Comparison of ENCODE assay signal across 31 cellular contexts in genomic region chr17:19359856-19360255, GRCh38. TPM values are rescaled to one million over a fixed set of nuclear protein-coding genes. Genes with fewer than 3 reads are reported as not detected.
"Had no signal": no experiment of that assay in that cellular context is flagged by ENCODE, and none has a peak within 500 bp of the region (broad histone marks: within the 10 kb centered on the region; RNA-seq: fewer than 3 reads in every experiment).

No MANE protein-coding gene starts in this region.

- FAIRE-seq: colon, endometrium, frontal cortex, small intestine had no signal

- H3K4me3 Mint-ChIP-seq: natural killer cell treated with Interleukin-12 subunit alpha and Interleukin-12 subunit beta and Interleukin-15 and Interleukin-18, amount 100 ng/mL, for 72 hours; stimulated activated effector memory CD8-positive, alpha-beta T cell treated with anti-CD3 and anti-CD28 coated beads, Interleukin-12 subunit alpha, Interleukin-12 subunit beta, amount 100 ng/mL, for 72 hours had no signal

- H3K27me3 ChIP-seq: dorsolateral prefrontal cortex, neural progenitor cell, stomach, thyroid gland, vagina had no signal

- ATAC-seq: left colon; left ventricle myocardium superior; lower lobe of right lung; natural killer cell treated with Interleukin-12 subunit alpha and Interleukin-12 subunit beta and Interleukin-15 and Interleukin-18, amount 100 ng/mL, for 72 hours; right cardiac atrium; stimulated activated effector memory CD8-positive, alpha-beta T cell treated with anti-CD3 and anti-CD28 coated beads, Interleukin-12 subunit alpha, Interleukin-12 subunit beta, amount 100 ng/mL, for 72 hours had no signal

- H3K4me2 ChIP-seq: neural progenitor cell had no signal

- H3K27ac Mint-ChIP-seq: immature natural killer cell; natural killer cell treated with Interleukin-12 subunit alpha and Interleukin-12 subunit beta and Interleukin-15 and Interleukin-18, amount 100 ng/mL, for 72 hours; neural progenitor cell had no signal

- H3K27ac ChIP-seq: dorsolateral prefrontal cortex, lower lobe of right lung, neural progenitor cell, parathyroid adenoma, prostate gland, stomach, thyroid gland, vagina had no signal

- H2AFZ ChIP-seq: neural progenitor cell, parathyroid adenoma had no signal

- H3K4me3 ChIP-seq: dorsolateral prefrontal cortex, lower lobe of right lung, neural progenitor cell, prostate gland, stomach, thyroid gland, vagina had no signal

- H3K9me3 ChIP-seq: lower lobe of right lung, prostate gland, stomach, thyroid gland, vagina had no signal

- DNase-seq: cerebellar nuclear complex; effector CD4-positive, alpha-beta T cell; erythroblast; hypothalamus; immature natural killer cell; islet precursor cell; kidney glomerular epithelial cell; left colon; left ventricle myocardium superior; lower lobe of right lung; small intestine; stimulated activated CD4-positive, alpha-beta T cell treated with anti-CD3 and anti-CD28 coated beads, Interleukin-12 subunit alpha, Interleukin-12 subunit beta, amount 100 ng/mL, for 4 hours; stimulated activated CD4-positive, alpha-beta T cell treated with anti-CD3 and anti-CD28 coated beads, Interleukin-1b, Interleukin-23, amount 100 ng/mL, for 48 hours; stimulated activated CD4-positive, alpha-beta T cell treated with anti-CD3 and anti-CD28 coated beads, Interleukin-4, amount 100 ng/mL, for 24 hours; stimulated activated naive CD4-positive, alpha-beta T cell treated with Interleukin-2 at 50 U/mL for 16 hours; stomach; thyroid gland; trophoblast cell had no signal

- H3K4me1 ChIP-seq: neural progenitor cell, prostate gland had no signal

- H3K36me3 ChIP-seq: lower lobe of right lung, neural progenitor cell, prostate gland, vagina had no signal

- H3K9ac ChIP-seq: neural progenitor cell, parathyroid adenoma had no signal

- H3K9me3 Mint-ChIP-seq: immature natural killer cell; natural killer cell treated with Interleukin-12 subunit alpha and Interleukin-12 subunit beta and Interleukin-15 and Interleukin-18, amount 100 ng/mL, for 72 hours; neural progenitor cell; stimulated activated effector memory CD8-positive, alpha-beta T cell treated with anti-CD3 and anti-CD28 coated beads, Interleukin-12 subunit alpha, Interleukin-12 subunit beta, amount 100 ng/mL, for 72 hours had no signal

- H3K36me3 Mint-ChIP-seq: natural killer cell treated with Interleukin-12 subunit alpha and Interleukin-12 subunit beta and Interleukin-15 and Interleukin-18, amount 100 ng/mL, for 72 hours; stimulated activated effector memory CD8-positive, alpha-beta T cell treated with anti-CD3 and anti-CD28 coated beads, Interleukin-12 subunit alpha, Interleukin-12 subunit beta, amount 100 ng/mL, for 72 hours had no signal

RNA-seq across cellular contexts. Expression of gene MFAP4, which starts 27.1 kb away (rescaled TPM):
- total RNA-seq: mononuclear cell; natural killer cell treated with Interleukin-12 subunit alpha and Interleukin-12 subunit beta and Interleukin-15 and Interleukin-18, amount 100 ng/mL, for 72 hours had no signal

RNA-seq across cellular contexts. Expression of gene RNF112, which starts 51.2 kb away (rescaled TPM):
- total RNA-seq: renal cortical epithelial cell had no signal
- polyA plus RNA-seq: immature natural killer cell had no signal
